Comparison of ENCODE assay signal across 24 cellular contexts in genomic region chrX:103913356-103914020, GRCh38. TPM values are rescaled to one million over a fixed set of nuclear protein-coding genes. Genes with fewer than 3 reads are reported as not detected.
A peak's percentile ranks its signal among the peaks of the same experiment; 100 is the strongest.
DNase-seq lines count a peak whose midpoint lies in the region; ATAC-seq, FAIRE-seq and TF ChIP-seq lines count a peak whose summit lies in the region.
"Had no signal": no experiment of that assay in that cellular context is flagged by ENCODE, and none has a peak within 500 bp of the region (broad histone marks: within the 10 kb centered on the region; RNA-seq: fewer than 3 reads in every experiment).

No MANE protein-coding gene starts in this region.

- RAD21 ChIA-PET in GM12878 (lab: Charles Lee; ENCODE audit: unreplicated experiment): interaction anchor here (1.0 to 1.3 kb wide), 2 partner anchors 19 to 68 kb away, joined by 3 to 5 read pairs; no protein-coding TSS in a partner anchor

- TF ChIP-seq RAD21 in IMR-90 (IDR thresholded peaks at IDR 0.05; ENCODE audit: low read length): no peak
- TF ChIP-seq RAD21 in GM12878 (IDR thresholded peaks at IDR 0.05; ENCODE audit: insufficient read depth, low read depth, low read length): no peak

- H3K4ac ChIP-seq in IMR-90 (ENCODE audit: low read depth, low read length): no peak overlapping the region
- no peak overlapping the region for H3K4ac ChIP-seq in mesenchymal stem cell (ENCODE audit: low read depth in 1 of 2, low read length in 2 of 2)

- no peaks in the 10 kb centered on the region for H3K4me1 ChIP-seq in IMR-90 (ENCODE audit: control insufficient read depth, insufficient read depth, low read length)
- H3K4me1 ChIP-seq in GM12878 (ENCODE audit: control insufficient read depth, insufficient read depth, low read length): no peaks in the 10 kb centered on the region
- H3K4me1 ChIP-seq in mesenchymal stem cell (ENCODE audit: control insufficient read depth, insufficient read depth, low read depth, low read length): peaks cover 3% of the 10 kb centered on the region
- H3K4me1 ChIP-seq: right lobe of liver, testis had no signal

- H3K79me1 ChIP-seq in IMR-90 (ENCODE audit: low read depth in 1 of 2, low read length in 2 of 2) (no peaks in the 10 kb centered on the region; a peak in 1 of 4 replicates), mesenchymal stem cell (replicated peaks; ENCODE audit: low read length, poor library complexity, severe bottlenecking) (peaks cover 7% of the 10 kb centered on the region)

- H2BK120ac ChIP-seq in IMR-90 (ENCODE audit: low read depth, low read length): no peak overlapping the region
- H2BK120ac ChIP-seq in mesenchymal stem cell (ENCODE audit: low read depth, low read length): no peak overlapping the region

- H3K56ac ChIP-seq in IMR-90 (ENCODE audit: extremely low read depth, insufficient read depth, low read length): no peak overlapping the region

- no peak overlapping the region for H2BK5ac ChIP-seq in IMR-90 (ENCODE audit: low read depth, low read length, poor library complexity, severe bottlenecking)
- H2BK5ac ChIP-seq in mesenchymal stem cell (ENCODE audit: low read depth, low read length, poor library complexity, severe bottlenecking): no peak overlapping the region

- POLR2A ChIA-PET in IMR-90 (lab: Charles Lee; ENCODE audit: unreplicated experiment) (no interaction called here), GM12878 (lab: Charles Lee) (no interaction called here)

- in situ Hi-C loops in IMR-90 (cut with MboI; ENCODE audit: low sequenced_read_pairs) (no loop called here), GM12878 (cut with MboI) (no loop called here)

- intact Hi-C loops in IMR-90 (cut with micrococcal nuclease) (no loop called here), GM12878 (cut with micrococcal nuclease; ENCODE audit: unreplicated experiment) (no loop called here)

- H3K9me3 ChIP-seq in IMR-90 (ENCODE audit: control insufficient read depth, insufficient read depth, low read length) (no peaks in the 10 kb centered on the region), GM12878 (replicated peaks; ENCODE audit: control insufficient read depth, insufficient read depth, low read length) (no peaks in the 10 kb centered on the region; the same call in 2 of the 3 replicates), mesenchymal stem cell (ENCODE audit: control insufficient read depth, low read length) (no peaks in the 10 kb centered on the region)
- H3K9me3 ChIP-seq: ovary, right lobe of liver, testis had no signal

- FAIRE-seq in GM12878 (lab: Jason Lieb, UNC): no peak
- FAIRE-seq: kidney had no signal

- H4K91ac ChIP-seq in IMR-90 (ENCODE audit: insufficient read depth, low read depth, low read length) (no peak overlapping the region), mesenchymal stem cell (ENCODE audit: low read length) (no peak overlapping the region)

- H3K18ac ChIP-seq in IMR-90 (ENCODE audit: low read depth, low read length) (no peak overlapping the region), mesenchymal stem cell (ENCODE audit: low read depth in 1 of 2, low read length in 2 of 2) (no peak overlapping the region)

- no peak overlapping the region for H2AK9ac ChIP-seq in IMR-90 (replicated peaks; ENCODE audit: low read depth, low read length, poor library complexity)

- no peaks in the 10 kb centered on the region for H4K20me1 ChIP-seq in IMR-90 (ENCODE audit: insufficient read depth, low read length)
- H4K20me1 ChIP-seq in GM12878 (ENCODE audit: control insufficient read depth, insufficient read depth): no peaks in the 10 kb centered on the region

- H3K9me1 ChIP-seq in IMR-90 (ENCODE audit: insufficient read depth, low read length): no peaks in the 10 kb centered on the region; the same call in 1 of the 2 replicates

- H3K14ac ChIP-seq in IMR-90 (replicated peaks; ENCODE audit: low read depth, low read length) (no peak overlapping the region), mesenchymal stem cell (ENCODE audit: low read length in 2 of 2) (no peak overlapping the region)

- H3K4me2 ChIP-seq in IMR-90 (ENCODE audit: low read depth, low read length) (no peak overlapping the region), GM12878 (ENCODE audit: control insufficient read depth, insufficient read depth) (no peak overlapping the region), mesenchymal stem cell (ENCODE audit: low read length, poor library complexity, severe bottlenecking) (peak overlapping the region; percentile 53)

- 80% methylated on average over 1 of the region's 10 CpGs; no CpG with 5 or more reads in 1 of the 2 experiments for WGBS in IMR-90 (ENCODE audit: extremely low coverage in 2 of 2, insufficient read length in 1 of 2), 2 experiments
- 53% methylated on average over 10 of the region's 10 CpGs for WGBS in GM12878 (ENCODE audit: insufficient coverage, insufficient replicate concordance, low lambda C conversion rate, missing lambda C conversion rate)
- WGBS in mesenchymal stem cell: 62% methylated on average over 7 of the region's 10 CpGs

- H4K5ac ChIP-seq in IMR-90 (ENCODE audit: low read depth, low read length): no peak overlapping the region

- TF ChIP-seq CTCF in AG10803 (conservative IDR thresholded peaks at IDR 0.05; ENCODE audit: low read length) (no peak), IMR-90 (conservative IDR thresholded peaks at IDR 0.05; ENCODE audit: low read depth, low read length) (no peak), GM12878 (IDR thresholded peaks at IDR 0.05 in 2 of 3, conservative IDR thresholded peaks at IDR 0.05 in 1 of 3; ENCODE audit: control insufficient read depth in 2 of 3, extremely low read depth in 1 of 3, insufficient read depth in 1 of 3, low read depth in 3 of 3, low read length in 3 of 3) (no peak)

- no peak for TF ChIP-seq POLR2A in IMR-90 (IDR thresholded peaks at IDR 0.05; ENCODE audit: low read depth, low read length)
- TF ChIP-seq POLR2A in GM12878 (IDR thresholded peaks at IDR 0.05; ENCODE audit: low read depth, low read length): no peak

- H3K4me3 ChIP-seq in AG10803 (ENCODE audit: low read length) (no peak overlapping the region), IMR-90 (ENCODE audit: insufficient read depth, low read depth, low read length) (no peak overlapping the region), GM12878 (no peak overlapping the region), mesenchymal stem cell (ENCODE audit: insufficient read depth in 1 of 2, low read depth in 1 of 2, low read length in 2 of 2) (no peak overlapping the region)
- H3K4me3 ChIP-seq: ovary, right lobe of liver, testis had no signal

- H3K27ac ChIP-seq in IMR-90 (ENCODE audit: insufficient read depth, low read length) (no peak overlapping the region), GM12878 (ENCODE audit: control insufficient read depth, insufficient read depth) (no peak overlapping the region), mesenchymal stem cell (ENCODE audit: low read length, poor library complexity, severe bottlenecking) (peak overlapping the region; percentile 91)
- H3K27ac ChIP-seq: ovary, right lobe of liver, testis had no signal

- H3K36me3 ChIP-seq in IMR-90 (ENCODE audit: control insufficient read depth, insufficient read depth, low read length) (no peaks in the 10 kb centered on the region), GM12878 (ENCODE audit: control insufficient read depth in 2 of 2, insufficient read depth in 2 of 2, low read length in 1 of 2) (no peaks in the 10 kb centered on the region), mesenchymal stem cell (ENCODE audit: control insufficient read depth in 1 of 2, insufficient read depth in 2 of 2, low read depth in 1 of 2, low read length in 2 of 2) (no peaks in the 10 kb centered on the region)
- H3K36me3 ChIP-seq: ovary, right lobe of liver had no signal

- H3K79me2 ChIP-seq in GM12878 (ENCODE audit: control insufficient read depth, insufficient read depth, low read length): no peaks in the 10 kb centered on the region

- dilution Hi-C loops in IMR-90 (cut with HindIII; ENCODE audit: low sequenced_read_pairs, unreplicated experiment): no loop called here

- H2BK15ac ChIP-seq in IMR-90 (ENCODE audit: low read depth, low read length): no peak overlapping the region
- no peak overlapping the region for H2BK15ac ChIP-seq in mesenchymal stem cell (ENCODE audit: low read depth, poor library complexity, severe bottlenecking)

- no peak overlapping the region for H4K8ac ChIP-seq in IMR-90 (ENCODE audit: low read depth in 2 of 2, low read length in 2 of 2)
- H4K8ac ChIP-seq in mesenchymal stem cell (ENCODE audit: low read length): no peak overlapping the region

- CTCF ChIA-PET in IMR-90 (lab: Yijun Ruan, JAX) (no interaction called here), GM12878 (lab: Yijun Ruan, JAX) (interaction anchor here (0.7 kb wide), 1 partner anchor 27 kb away, joined by 3 read pairs; no protein-coding TSS in a partner anchor)

- H2BK12ac ChIP-seq in mesenchymal stem cell (ENCODE audit: low read length in 2 of 2): no peak overlapping the region

- no peak overlapping the region for H2AK5ac ChIP-seq in IMR-90 (ENCODE audit: low read depth, low read length)
- no peak overlapping the region for H2AK5ac ChIP-seq in mesenchymal stem cell (ENCODE audit: low read length, severe bottlenecking)

- H2AFZ ChIP-seq in IMR-90 (replicated peaks; ENCODE audit: low read length, poor library complexity): no peak overlapping the region
- no peak overlapping the region for H2AFZ ChIP-seq in GM12878 (ENCODE audit: control insufficient read depth, low read depth, low read length)
- H2AFZ ChIP-seq in mesenchymal stem cell (ENCODE audit: low read depth, low read length): no peak overlapping the region

- ATAC-seq in IMR-90 (ENCODE audit: low read depth) (no peak), GM12878 (no peak), GM18502 (IDR thresholded peaks at IDR 0.05; ENCODE audit: poor library complexity, unreplicated experiment) (no peak), HG02938 (IDR thresholded peaks at IDR 0.05; ENCODE audit: unreplicated experiment) (no peak)
- ATAC-seq: right lobe of liver had no signal

- TF ChIP-seq EP300 in GM12878 (IDR thresholded peaks at IDR 0.05; ENCODE audit: borderline replicate concordance in 1 of 2, control insufficient read depth in 1 of 2, low read depth in 2 of 2, low read length in 2 of 2): no peak

- H2BK20ac ChIP-seq in IMR-90 (ENCODE audit: low read depth, low read length): no peak overlapping the region

- peak; percentile 11 for DNase-seq in AG10803 (ENCODE audit: low read depth)
- DNase-seq in IMR-90: peak; percentile 8
- DNase-seq in GM12878 (ENCODE audit: low read depth, low spot score): no peak
- DNase-seq in mesenchymal stem cell: no peak
- DNase-seq in DMS53 (lab: John Stamatoyannopoulos, UW): no peak
- DNase-seq in NCI-H774 (lab: John Stamatoyannopoulos, UW): no peak
- DNase-seq: activated CD4-positive, alpha-beta T cell treated with anti-CD3 and anti-CD28 coated beads, Interleukin-2, amount 10 ng/mL, durations not matched to agents 7 days and 5 days; activated CD8-positive, alpha-beta memory T cell treated with anti-CD3 and anti-CD28 coated beads, Interleukin-2, amount 50 U/mL, for 4 hours; activated naive CD8-positive, alpha-beta T cell treated with anti-CD3 and anti-CD28 coated beads, Interleukin-2, amount 10 ng/mL, durations not matched to agents 7 days and 5 days; CD4-positive, CD25-positive, alpha-beta regulatory T cell; DMS79 treated with DMSO at 0.1 percent for 48 hours; kidney; mammary epithelial cell; MM.1S; naive B cell; NCI-H1436 treated with DMSO at 0.1 percent for 48 hours; NCI-H2171 treated with DMSO at 0.1 percent for 48 hours; NCI-H748 treated with DMSO at 0.1 percent for 48 hours; ovary; right lobe of liver; SIG-M5; testis had no signal

- H3K27me3 ChIP-seq in IMR-90 (ENCODE audit: control insufficient read depth, insufficient read depth, low read length) (peaks cover 4% of the 10 kb centered on the region), GM12878 (replicated peaks in 1 of 2; ENCODE audit: control insufficient read depth in 2 of 2, insufficient read depth in 2 of 2, low read length in 1 of 2) (no peaks in the 10 kb centered on the region), mesenchymal stem cell (ENCODE audit: control insufficient read depth in 1 of 2, insufficient read depth in 1 of 2, low read length in 2 of 2) (peaks cover 0 to 3% of the 10 kb centered on the region in 2 experiments)
- H3K27me3 ChIP-seq: ovary, testis had no signal

- H3K9ac ChIP-seq in IMR-90 (ENCODE audit: low read depth, low read length) (no peak overlapping the region), GM12878 (ENCODE audit: control insufficient read depth, insufficient read depth, low read length) (no peak overlapping the region), mesenchymal stem cell (ENCODE audit: low read length) (no peak overlapping the region)

- H3K23ac ChIP-seq in IMR-90 (ENCODE audit: low read depth, low read length) (no peak overlapping the region), mesenchymal stem cell (ENCODE audit: low read length in 2 of 2) (no peak overlapping the region)

- SMC1A ChIA-PET in GM12878 (lab: Charles Lee; ENCODE audit: uncharacterized antibody, unreplicated experiment): interaction anchor here (1.5 to 1.9 kb wide), 2 partner anchors 19 to 27 kb away, joined by 3 to 5 read pairs; no protein-coding TSS in a partner anchor

- BruUV-seq in IMR-90 (replicated peaks; lab: Mats Ljungman, UMichigan): no TSS peak
- BruUV-seq in GM12878 (replicated peaks; lab: Mats Ljungman, UMichigan): no TSS peak

RNA-seq across cellular contexts. Expression of gene TMSB15B, which starts 48.9 kb away (rescaled TPM):
- 5.6 and 7.9 TPM in 2 replicates for total RNA-seq in IMR-90 (2012; rRNA removed)
- polyA plus RNA-seq in IMR-90 (2012; rRNA removed): 9.0 and 9.9 TPM in 2 replicates
- 1.6 and 1.8 TPM in 2 replicates for polyA plus RNA-seq in IMR-90 (2012; cell fraction: cytosol; rRNA removed)
- 3.9 and 11.9 TPM in 2 replicates for polyA plus RNA-seq in IMR-90 (2012; cell fraction: nucleus; rRNA removed; ENCODE audit: low replicate concordance)
- total RNA-seq in GM12878 (2013; cell fraction: nucleolus; rRNA removed): 62.2 and 65.1 TPM in 2 replicates
- 10.4 and 12.2 TPM in 2 replicates for total RNA-seq in GM12878 (2014; rRNA removed)
- total RNA-seq in GM12878 (2014; rRNA removed; fragmentation: Illumina TruSeq; extraction: Trizol): 8.8 and 10.0 TPM in 2 replicates
- total RNA-seq in GM12878 (2021): 10.3 and 13.9 TPM in 2 replicates
- 13.2 TPM for polyA plus RNA-seq in GM12878 (2011; ENCODE audit: low read depth)
- polyA plus RNA-seq in GM12878 (2011; rRNA removed): 22.4 and 27.2 TPM in 2 replicates
- 8.1 and 9.3 TPM in 2 replicates for polyA plus RNA-seq in GM12878 (2011; cell fraction: cytosol; rRNA removed)
- polyA plus RNA-seq in GM12878 (2011; cell fraction: nucleus; rRNA removed): 23.6 and 28.3 TPM in 2 replicates
- polyA plus RNA-seq in GM12878 (2012): 7.6 and 8.1 TPM in 2 replicates
- polyA plus RNA-seq in GM12878 (2014; fragmentation: Illumina TruSeq; extraction: Trizol): 12.2 and 16.1 TPM in 2 replicates
- 10 to 100 TPM; 38.6 to 45.2 TPM for polyA plus RNA-seq in GM12878 (2014; fragmentation: Nextera tagmentation; extraction: Ambion mirVana)
- 9.9 and 10.0 TPM in 2 replicates for polyA plus RNA-seq in GM12878 (2014; rRNA removed)
- 10 to 100 TPM; 27.5 to 35.2 TPM for polyA plus RNA-seq in GM12878 (2016; fragmentation: Nextera tagmentation; extraction: Ambion mirVana)
- polyA minus RNA-seq in GM12878 (2011; rRNA and poly(A)+ RNA removed): 14.4 and 17.7 TPM in 2 replicates
- 5.3 and 5.9 TPM in 2 replicates for polyA minus RNA-seq in GM12878 (2011; cell fraction: cytosol; rRNA and poly(A)+ RNA removed)
- polyA minus RNA-seq in GM12878 (2011; cell fraction: nucleus; rRNA and poly(A)+ RNA removed): 26.0 and 42.0 TPM in 2 replicates
- 12.8 TPM for polyA plus RNA-seq in mesenchymal stem cell (2013, experiment 1 of 2)
- polyA plus RNA-seq in mesenchymal stem cell (2013, experiment 2 of 2): 14.3 TPM

Comparison
In these comparisons a context has a peak if more than half of its experiments do, and no peak if none do; other contexts are left out.
1. DNase-seq: peak in AG10803 (single experiment) and IMR-90 (single experiment); none in GM12878 (single experiment), mesenchymal stem cell (single experiment), DMS53 (single experiment) and NCI-H774 (single experiment).